Comparison of ENCODE assay signal across 9 cellular contexts in genomic region chr5:97183930-97184213, GRCh38. TPM values are rescaled to one million over a fixed set of nuclear protein-coding genes. Genes with fewer than 3 reads are reported as not detected.
DNase-seq lines count a peak whose midpoint lies in the region; ATAC-seq and TF ChIP-seq lines count a peak whose summit lies in the region.
"Had no signal": no experiment of that assay in that cellular context is flagged by ENCODE, and none has a peak within 500 bp of the region (broad histone marks: within the 10 kb centered on the region; RNA-seq: fewer than 3 reads in every experiment).

No MANE protein-coding gene starts in this region.

- H3K18ac ChIP-seq in mesenchymal stem cell (ENCODE audit: low read depth in 1 of 2, low read length in 2 of 2), result peak overlapping the region in 1 of 2 experiments; percentile 83

- no peak for DNase-seq in activated naive CD4-positive, alpha-beta T cell treated with Interleukin-2 at 50 U/mL for 16 hours
- no peak for DNase-seq in brain microvascular endothelial cell
- DNase-seq in mesenchymal stem cell, result no peak
- DNase-seq in upper lobe of left lung, result no peak
- no peak for DNase-seq in NCI-H446 treated with DMSO at 0.1 percent for 48 hours (lab: John Stamatoyannopoulos, UW)
- DNase-seq in left lobe of liver (ENCODE audit: low spot score), result no peak
- DNase-seq in HuH-7.5 (ENCODE audit: low spot score), result no peak

- H3K9me3 ChIP-seq in mesenchymal stem cell (ENCODE audit: control insufficient read depth, low read length) (no peaks in the 10 kb centered on the region), upper lobe of left lung (no peaks in the 10 kb centered on the region)

- peaks cover 40% of the 10 kb centered on the region for H3K4me1 Mint-ChIP-seq in activated naive CD4-positive, alpha-beta T cell treated with anti-CD3 and anti-CD28 coated beads, Interleukin-2, amount 50 U/mL, for 24 hours

- peaks cover 3% of the 10 kb centered on the region for H3K9me3 Mint-ChIP-seq in activated naive CD4-positive, alpha-beta T cell treated with anti-CD3 and anti-CD28 coated beads, Interleukin-2, amount 50 U/mL, for 24 hours

- WGBS in mesenchymal stem cell, result 75% methylated on average over 5 of the region's 6 CpGs
- 47 to 51% methylated on average over 6 of the region's 6 CpGs for WGBS in upper lobe of left lung, 2 donors

- peak overlapping the region; percentile 37 for H4K91ac ChIP-seq in mesenchymal stem cell (ENCODE audit: low read length)

- peak overlapping the region; percentile 97 for H3K9ac ChIP-seq in mesenchymal stem cell (ENCODE audit: low read length)

- no peak for TF ChIP-seq EP300 in upper lobe of left lung (IDR thresholded peaks at IDR 0.05)

- H2BK5ac ChIP-seq in mesenchymal stem cell (ENCODE audit: low read depth, low read length, poor library complexity, severe bottlenecking), result no peak overlapping the region

- H3K27me3 ChIP-seq in brain microvascular endothelial cell (replicated peaks) (no peaks in the 10 kb centered on the region), mesenchymal stem cell (ENCODE audit: control insufficient read depth in 1 of 2, insufficient read depth in 1 of 2, low read length in 2 of 2) (no peaks in the 10 kb centered on the region), upper lobe of left lung (no peaks in the 10 kb centered on the region)

- peak overlapping the region; percentile 71 for H2BK120ac ChIP-seq in mesenchymal stem cell (ENCODE audit: low read depth, low read length)

- H3K4me3 Mint-ChIP-seq in activated naive CD4-positive, alpha-beta T cell treated with anti-CD3 and anti-CD28 coated beads, Interleukin-2, amount 50 U/mL, for 24 hours, result peak overlapping the region; percentile 92

- in situ Hi-C loops in brain microvascular endothelial cell (cut with HindIII; ENCODE audit: low pct_ligation_motif_present, low sequenced_read_pairs), result no loop called here

- TF ChIP-seq POLR2A in upper lobe of left lung (IDR thresholded peaks at IDR 0.05), result no peak

- H3K36me3 Mint-ChIP-seq in activated naive CD4-positive, alpha-beta T cell treated with anti-CD3 and anti-CD28 coated beads, Interleukin-2, amount 50 U/mL, for 24 hours, result peaks cover 15% of the 10 kb centered on the region

- peak overlapping the region; percentile 98 for H3K4me3 ChIP-seq in brain microvascular endothelial cell (ENCODE audit: low read depth, low read length)
- H3K4me3 ChIP-seq in mesenchymal stem cell (ENCODE audit: insufficient read depth in 1 of 2, low read depth in 1 of 2, low read length in 2 of 2), result peak overlapping the region in 1 of 2 experiments; percentile 88
- peak overlapping the region; percentile 64 to 87 (median 78) for H3K4me3 ChIP-seq in upper lobe of left lung

- H3K4me2 ChIP-seq in mesenchymal stem cell (ENCODE audit: low read length, poor library complexity, severe bottlenecking), result peak overlapping the region; percentile 79

- H3K27ac ChIP-seq in brain microvascular endothelial cell, result peak overlapping the region; percentile 94
- peak overlapping the region; percentile 56 for H3K27ac ChIP-seq in mesenchymal stem cell (ENCODE audit: low read length, poor library complexity, severe bottlenecking)
- H3K27ac ChIP-seq in upper lobe of left lung, result peak overlapping the region; percentile 86 to 94 (median 88)

- no peak for TF ChIP-seq CTCF in brain microvascular endothelial cell (IDR thresholded peaks at IDR 0.05; ENCODE audit: low read depth, low read length, missing control alignments)
- TF ChIP-seq CTCF in upper lobe of left lung (IDR thresholded peaks at IDR 0.05), result no peak

- no peak for ATAC-seq in upper lobe of left lung (ENCODE audit: low FRiP score in 2 of 2)
- no peak for ATAC-seq in left lobe of liver

- H2BK12ac ChIP-seq in mesenchymal stem cell (ENCODE audit: low read length in 2 of 2), result no peak overlapping the region

- peaks cover 8% of the 10 kb centered on the region for H3K79me1 ChIP-seq in mesenchymal stem cell (replicated peaks; ENCODE audit: low read length, poor library complexity, severe bottlenecking)

- H3K4me1 ChIP-seq in mesenchymal stem cell (ENCODE audit: control insufficient read depth, insufficient read depth, low read depth, low read length) (peaks cover 3% of the 10 kb centered on the region), upper lobe of left lung (peaks cover 14 to 30% (median 21%) of the 10 kb centered on the region in 4 donors)

- peak overlapping the region in 1 of 2 experiments; percentile 73 for H3K4ac ChIP-seq in mesenchymal stem cell (ENCODE audit: low read depth in 1 of 2, low read length in 2 of 2)

- no peak overlapping the region for H3K14ac ChIP-seq in mesenchymal stem cell (ENCODE audit: low read length in 2 of 2)

- H3K27ac Mint-ChIP-seq in activated naive CD4-positive, alpha-beta T cell treated with anti-CD3 and anti-CD28 coated beads, Interleukin-2, amount 50 U/mL, for 24 hours, result peak overlapping the region; percentile 100

- no peak overlapping the region for H3K23ac ChIP-seq in mesenchymal stem cell (ENCODE audit: low read length in 2 of 2)

- H2AK5ac ChIP-seq in mesenchymal stem cell (ENCODE audit: low read length, severe bottlenecking), result peak overlapping the region; percentile 91

- H2BK15ac ChIP-seq in mesenchymal stem cell (ENCODE audit: low read depth, poor library complexity, severe bottlenecking), result no peak overlapping the region

- no peak overlapping the region for H2AFZ ChIP-seq in mesenchymal stem cell (ENCODE audit: low read depth, low read length)

- peak overlapping the region; percentile 88 for H4K8ac ChIP-seq in mesenchymal stem cell (ENCODE audit: low read length)

- H3K36me3 ChIP-seq in brain microvascular endothelial cell (replicated peaks) (peaks cover 6% of the 10 kb centered on the region), mesenchymal stem cell (ENCODE audit: control insufficient read depth in 1 of 2, insufficient read depth in 2 of 2, low read depth in 1 of 2, low read length in 2 of 2) (peaks cover 0 to 17% of the 10 kb centered on the region in 2 experiments), upper lobe of left lung (peaks cover 0 to 11% (median 0%) of the 10 kb centered on the region in 4 donors)

- H3K27me3 Mint-ChIP-seq in activated naive CD4-positive, alpha-beta T cell treated with anti-CD3 and anti-CD28 coated beads, Interleukin-2, amount 50 U/mL, for 24 hours, result no peaks in the 10 kb centered on the region

RNA-seq across cellular contexts. Expression of gene RIOK2, which starts 0.8 kb away (rescaled TPM):
- 25.9 TPM for polyA plus RNA-seq in mesenchymal stem cell (2013, experiment 1 of 2)
- polyA plus RNA-seq in mesenchymal stem cell (2013, experiment 2 of 2), result 26.7 TPM
- total RNA-seq in upper lobe of left lung, result 10 to 100 TPM; 16.7 to 53.8 (median 19.7) TPM
- 8.8 TPM for total RNA-seq in left lobe of liver

RNA-seq across cellular contexts. Expression of gene LIX1, which starts 41.5 kb away (rescaled TPM):
- not detected for polyA plus RNA-seq in mesenchymal stem cell (2013, experiment 1 of 2)
- not detected for polyA plus RNA-seq in mesenchymal stem cell (2013, experiment 2 of 2)
- total RNA-seq in upper lobe of left lung (under 1 TPM in 1 of 6 donors, not detected in 5; 0.54 TPM), left lobe of liver (not detected)
- total RNA-seq: Daoy had no signal
